ENCODE assay signal across 1 cellular context in the genomic region with DNA sequence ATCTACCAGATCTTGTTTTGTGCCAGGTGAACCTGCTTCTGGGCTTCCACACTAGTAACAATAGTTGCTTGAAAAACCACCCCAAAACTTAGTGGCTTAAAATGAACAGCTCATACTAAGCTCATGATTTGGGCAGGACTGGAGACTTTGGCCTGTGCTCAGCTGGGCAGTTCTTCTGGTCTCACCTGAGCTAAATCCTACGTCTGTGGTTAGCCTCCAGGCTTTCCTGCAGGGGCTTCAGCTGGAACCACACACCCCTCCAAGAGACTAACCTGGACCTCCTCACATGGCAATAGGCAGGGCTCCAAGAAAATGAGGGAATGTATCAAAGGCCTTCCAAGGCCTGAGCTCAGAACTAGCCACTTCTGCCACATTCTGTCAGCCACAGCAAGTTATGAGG.
TF ChIP-seq lines count a peak whose summit lies in the region.

No MANE protein-coding gene starts in this region.

TF ChIP-seq in GM23338, 12 proteins besides CTCF, POLR2A, EP300 and RAD21 (continued from another document):
- TF ChIP-seq, protein P1, sequence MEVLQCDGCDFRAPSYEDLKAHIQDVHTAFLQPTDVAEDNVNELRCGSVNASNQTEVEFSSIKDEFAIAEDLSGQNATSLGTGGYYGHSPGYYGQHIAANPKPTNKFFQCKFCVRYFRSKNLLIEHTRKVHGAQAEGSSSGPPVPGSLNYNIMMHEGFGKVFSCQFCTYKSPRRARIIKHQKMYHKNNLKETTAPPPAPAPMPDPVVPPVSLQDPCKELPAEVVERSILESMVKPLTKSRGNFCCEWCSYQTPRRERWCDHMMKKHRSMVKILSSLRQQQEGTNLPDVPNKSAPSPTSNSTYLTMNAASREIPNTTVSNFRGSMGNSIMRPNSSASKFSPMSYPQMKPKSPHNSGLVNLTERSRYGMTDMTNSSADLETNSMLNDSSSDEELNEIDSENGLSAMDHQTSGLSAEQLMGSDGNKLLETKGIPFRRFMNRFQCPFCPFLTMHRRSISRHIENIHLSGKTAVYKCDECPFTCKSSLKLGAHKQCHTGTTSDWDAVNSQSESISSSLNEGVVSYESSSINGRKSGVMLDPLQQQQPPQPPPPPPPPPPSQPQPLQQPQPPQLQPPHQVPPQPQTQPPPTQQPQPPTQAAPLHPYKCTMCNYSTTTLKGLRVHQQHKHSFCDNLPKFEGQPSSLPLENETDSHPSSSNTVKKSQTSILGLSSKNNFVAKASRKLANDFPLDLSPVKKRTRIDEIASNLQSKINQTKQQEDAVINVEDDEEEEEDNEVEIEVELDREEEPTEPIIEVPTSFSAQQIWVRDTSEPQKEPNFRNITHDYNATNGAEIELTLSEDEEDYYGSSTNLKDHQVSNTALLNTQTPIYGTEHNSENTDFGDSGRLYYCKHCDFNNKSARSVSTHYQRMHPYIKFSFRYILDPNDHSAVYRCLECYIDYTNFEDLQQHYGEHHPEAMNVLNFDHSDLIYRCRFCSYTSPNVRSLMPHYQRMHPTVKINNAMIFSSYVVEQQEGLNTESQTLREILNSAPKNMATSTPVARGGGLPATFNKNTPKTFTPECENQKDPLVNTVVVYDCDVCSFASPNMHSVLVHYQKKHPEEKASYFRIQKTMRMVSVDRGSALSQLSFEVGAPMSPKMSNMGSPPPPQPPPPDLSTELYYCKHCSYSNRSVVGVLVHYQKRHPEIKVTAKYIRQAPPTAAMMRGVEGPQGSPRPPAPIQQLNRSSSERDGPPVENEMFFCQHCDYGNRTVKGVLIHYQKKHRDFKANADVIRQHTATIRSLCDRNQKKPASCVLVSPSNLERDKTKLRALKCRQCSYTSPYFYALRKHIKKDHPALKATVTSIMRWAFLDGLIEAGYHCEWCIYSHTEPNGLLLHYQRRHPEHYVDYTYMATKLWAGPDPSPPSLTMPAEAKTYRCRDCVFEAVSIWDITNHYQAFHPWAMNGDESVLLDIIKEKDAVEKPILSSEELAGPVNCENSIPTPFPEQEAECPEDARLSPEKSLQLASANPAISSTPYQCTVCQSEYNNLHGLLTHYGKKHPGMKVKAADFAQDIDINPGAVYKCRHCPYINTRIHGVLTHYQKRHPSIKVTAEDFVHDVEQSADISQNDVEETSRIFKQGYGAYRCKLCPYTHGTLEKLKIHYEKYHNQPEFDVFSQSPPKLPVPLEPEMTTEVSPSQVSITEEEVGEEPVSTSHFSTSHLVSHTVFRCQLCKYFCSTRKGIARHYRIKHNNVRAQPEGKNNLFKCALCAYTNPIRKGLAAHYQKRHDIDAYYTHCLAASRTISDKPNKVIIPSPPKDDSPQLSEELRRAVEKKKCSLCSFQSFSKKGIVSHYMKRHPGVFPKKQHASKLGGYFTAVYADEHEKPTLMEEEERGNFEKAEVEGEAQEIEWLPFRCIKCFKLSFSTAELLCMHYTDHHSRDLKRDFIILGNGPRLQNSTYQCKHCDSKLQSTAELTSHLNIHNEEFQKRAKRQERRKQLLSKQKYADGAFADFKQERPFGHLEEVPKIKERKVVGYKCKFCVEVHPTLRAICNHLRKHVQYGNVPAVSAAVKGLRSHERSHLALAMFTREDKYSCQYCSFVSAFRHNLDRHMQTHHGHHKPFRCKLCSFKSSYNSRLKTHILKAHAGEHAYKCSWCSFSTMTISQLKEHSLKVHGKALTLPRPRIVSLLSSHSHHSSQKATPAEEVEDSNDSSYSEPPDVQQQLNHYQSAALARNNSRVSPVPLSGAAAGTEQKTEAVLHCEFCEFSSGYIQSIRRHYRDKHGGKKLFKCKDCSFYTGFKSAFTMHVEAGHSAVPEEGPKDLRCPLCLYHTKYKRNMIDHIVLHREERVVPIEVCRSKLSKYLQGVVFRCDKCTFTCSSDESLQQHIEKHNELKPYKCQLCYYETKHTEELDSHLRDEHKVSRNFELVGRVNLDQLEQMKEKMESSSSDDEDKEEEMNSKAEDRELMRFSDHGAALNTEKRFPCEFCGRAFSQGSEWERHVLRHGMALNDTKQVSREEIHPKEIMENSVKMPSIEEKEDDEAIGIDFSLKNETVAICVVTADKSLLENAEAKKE (CRISPR knock-in tag; IDR thresholded peaks at IDR 0.05), result no peak
- TF ChIP-seq EZH2 (IDR thresholded peaks at IDR 0.05; ENCODE audit: low read depth, unreplicated experiment) (no peak), ETS1 (IDR thresholded peaks at IDR 0.05) (no peak), STAT1 (IDR thresholded peaks at IDR 0.05; ENCODE audit: unreplicated experiment) (no peak)
